26 cellular contexts compared by ENCODE assay signal in genomic region chr11:2451336-2451735, GRCh38. TPM values are rescaled to one million over a fixed set of nuclear protein-coding genes. Genes with fewer than 3 reads are reported as not detected.
DNase-seq lines count a peak whose midpoint lies in the region; ATAC-seq and TF ChIP-seq lines count a peak whose summit lies in the region.
"Had no signal": no experiment of that assay in that cellular context is flagged by ENCODE, and none has a peak within 500 bp of the region (broad histone marks: within the 10 kb centered on the region; RNA-seq: fewer than 3 reads in every experiment).

No MANE protein-coding gene starts in this region.

- H3K4me3 Mint-ChIP-seq in activated CD8-positive, alpha-beta memory T cell treated with anti-CD3 and anti-CD28 coated beads, Interleukin-2, amount 10 ng/mL, durations not matched to agents 7 days and 5 days = no peak overlapping the region
- no peak overlapping the region for H3K4me3 Mint-ChIP-seq in natural killer cell treated with Interleukin-12 subunit alpha and Interleukin-12 subunit beta and Interleukin-15 and Interleukin-18, amount 100 ng/mL, for 72 hours
- H3K4me3 Mint-ChIP-seq in natural killer cell = no peak overlapping the region
- H3K4me3 Mint-ChIP-seq: CD14-positive monocyte; CD8-positive, alpha-beta memory T cell had no signal

- H3K27ac Mint-ChIP-seq in activated CD8-positive, alpha-beta memory T cell treated with anti-CD3 and anti-CD28 coated beads, Interleukin-2, amount 10 ng/mL, durations not matched to agents 7 days and 5 days = no peak overlapping the region
- H3K27ac Mint-ChIP-seq in natural killer cell treated with Interleukin-12 subunit alpha and Interleukin-12 subunit beta and Interleukin-15 and Interleukin-18, amount 100 ng/mL, for 72 hours = no peak overlapping the region
- no peak overlapping the region for H3K27ac Mint-ChIP-seq in natural killer cell
- H3K27ac Mint-ChIP-seq: CD14-positive monocyte; CD8-positive, alpha-beta memory T cell had no signal

- H3K27me3 Mint-ChIP-seq in activated CD8-positive, alpha-beta memory T cell treated with anti-CD3 and anti-CD28 coated beads, Interleukin-2, amount 10 ng/mL, durations not matched to agents 7 days and 5 days = peaks cover 14% of the 10 kb centered on the region
- peaks cover 9 to 17% of the 10 kb centered on the region in 2 donors for H3K27me3 Mint-ChIP-seq in natural killer cell treated with Interleukin-12 subunit alpha and Interleukin-12 subunit beta and Interleukin-15 and Interleukin-18, amount 100 ng/mL, for 72 hours
- peaks cover 24 to 30% of the 10 kb centered on the region in 2 donors for H3K27me3 Mint-ChIP-seq in natural killer cell (ENCODE audit: low read depth in 2 of 2)

- peaks cover 13% of the 10 kb centered on the region for H3K4me1 Mint-ChIP-seq in activated CD8-positive, alpha-beta memory T cell treated with anti-CD3 and anti-CD28 coated beads, Interleukin-2, amount 10 ng/mL, durations not matched to agents 7 days and 5 days
- peaks cover 0 to 2% of the 10 kb centered on the region in 2 donors for H3K4me1 Mint-ChIP-seq in natural killer cell treated with Interleukin-12 subunit alpha and Interleukin-12 subunit beta and Interleukin-15 and Interleukin-18, amount 100 ng/mL, for 72 hours (ENCODE audit: low read depth in 2 of 2)
- peaks cover 0 to 7% of the 10 kb centered on the region in 2 donors for H3K4me1 Mint-ChIP-seq in natural killer cell

- no peaks in the 10 kb centered on the region for H3K36me3 Mint-ChIP-seq in activated CD8-positive, alpha-beta memory T cell treated with anti-CD3 and anti-CD28 coated beads, Interleukin-2, amount 10 ng/mL, durations not matched to agents 7 days and 5 days
- H3K36me3 Mint-ChIP-seq in natural killer cell treated with Interleukin-12 subunit alpha and Interleukin-12 subunit beta and Interleukin-15 and Interleukin-18, amount 100 ng/mL, for 72 hours = no peaks in the 10 kb centered on the region
- no peaks in the 10 kb centered on the region for H3K36me3 Mint-ChIP-seq in natural killer cell

- no peak for TF ChIP-seq CTCF in natural killer cell (IDR thresholded peaks at IDR 0.05)

- intact Hi-C loops in natural killer cell (cut with micrococcal nuclease) = no loop called here
- intact Hi-C loops in posterior vena cava (cut with DNase I) = no loop called here

- no peak for ATAC-seq in activated CD8-positive, alpha-beta memory T cell treated with anti-CD3 and anti-CD28 coated beads, Interleukin-2, amount 10 ng/mL, durations not matched to agents 7 days and 5 days
- no peak for ATAC-seq in natural killer cell treated with Interleukin-12 subunit alpha and Interleukin-12 subunit beta and Interleukin-15 and Interleukin-18, amount 100 ng/mL, for 72 hours
- no peak for ATAC-seq in natural killer cell
- ATAC-seq: Panc1 had no signal

- DNase-seq in activated CD8-positive, alpha-beta memory T cell treated with anti-CD3 and anti-CD28 coated beads, Interleukin-2, amount 50 U/mL, for 48 hours = peak; percentile 33
- no peak for DNase-seq in activated CD8-positive, alpha-beta memory T cell treated with anti-CD3 and anti-CD28 coated beads, Interleukin-2, amount 10 ng/mL, durations not matched to agents 7 days and 5 days
- peak; percentile 20 for DNase-seq in natural killer cell treated with Interleukin-12 subunit alpha and Interleukin-12 subunit beta and Interleukin-15 and Interleukin-18, amount 100 ng/mL, for 72 hours (ENCODE audit: low spot score)
- DNase-seq in natural killer cell (no peak), posterior vena cava (ENCODE audit: low spot score) (peak; percentile 70), amniotic stem cell (lab: John Stamatoyannopoulos, UW) (no peak), glomerular visceral epithelial cell (ENCODE audit: extremely low spot score) (no peak)
- DNase-seq: 8988T, ACHN, BE2C, DMS 273 treated with DMSO at 0.1 percent for 48 hours, DMS79 treated with DMSO at 0.1 percent for 48 hours, GF-D8, Karpas-422, NCI-H1092, NCI-H1417 treated with DMSO at 0.1 percent for 48 hours, NCI-H187, NCI-H2081 treated with DMSO at 0.1 percent for 48 hours, NCI-H2171, NCI-H226, NCI-H510A, NCI-H69, SJCRH30 had no signal

- no peaks in the 10 kb centered on the region for H3K9me3 Mint-ChIP-seq in activated CD8-positive, alpha-beta memory T cell treated with anti-CD3 and anti-CD28 coated beads, Interleukin-2, amount 10 ng/mL, durations not matched to agents 7 days and 5 days (ENCODE audit: low read depth)
- no peaks in the 10 kb centered on the region for H3K9me3 Mint-ChIP-seq in natural killer cell treated with Interleukin-12 subunit alpha and Interleukin-12 subunit beta and Interleukin-15 and Interleukin-18, amount 100 ng/mL, for 72 hours
- H3K9me3 Mint-ChIP-seq in natural killer cell = no peaks in the 10 kb centered on the region
- H3K9me3 Mint-ChIP-seq: CD8-positive, alpha-beta memory T cell had no signal

- CTCF ChIA-PET in activated CD8-positive, alpha-beta memory T cell treated with anti-CD3 and anti-CD28 coated beads, Interleukin-2, amount 10 ng/mL, durations not matched to agents 7 days and 5 days (lab: Charles Lee) = interaction anchor here (1.0 kb wide), 1 partner anchor 30 kb away, joined by 3 read pairs; no protein-coding TSS in a partner anchor

RNA-seq across cellular contexts. Expression of gene KCNQ1, which starts 6.5 kb away (rescaled TPM):
- 1 to 10 TPM; 4.3 to 9.2 TPM for total RNA-seq in activated CD8-positive, alpha-beta memory T cell treated with anti-CD3 and anti-CD28 coated beads, Interleukin-2, amount 10 ng/mL, durations not matched to agents 7 days and 5 days
- 1 to 10 TPM in 1 of 2 donors, under 1 TPM in 1; 0.19 to 1.4 TPM for total RNA-seq in natural killer cell treated with Interleukin-12 subunit alpha and Interleukin-12 subunit beta and Interleukin-15 and Interleukin-18, amount 100 ng/mL, for 72 hours
- total RNA-seq in natural killer cell (1 to 10 TPM; 1.9 to 7.8 (median 3.3) TPM), posterior vena cava (1 to 10 TPM; 4.7 to 7.2 TPM)
- total RNA-seq: SJCRH30 had no signal

RNA-seq across cellular contexts. Expression of gene TRPM5, which starts 7.0 kb away (rescaled TPM):
- total RNA-seq in activated CD8-positive, alpha-beta memory T cell treated with anti-CD3 and anti-CD28 coated beads, Interleukin-2, amount 10 ng/mL, durations not matched to agents 7 days and 5 days = not detected
- not detected for total RNA-seq in natural killer cell treated with Interleukin-12 subunit alpha and Interleukin-12 subunit beta and Interleukin-15 and Interleukin-18, amount 100 ng/mL, for 72 hours
- total RNA-seq in natural killer cell (not detected), posterior vena cava (not detected)
- total RNA-seq: CD8-positive, alpha-beta memory T cell; SJCRH30 had no signal

RNA-seq across cellular contexts. Expression of gene TSSC4, which starts 50.8 kb away (rescaled TPM):
- total RNA-seq in activated CD8-positive, alpha-beta memory T cell treated with anti-CD3 and anti-CD28 coated beads, Interleukin-2, amount 10 ng/mL, durations not matched to agents 7 days and 5 days = 10 to 100 TPM; 48.4 to 52.1 TPM
- total RNA-seq in natural killer cell treated with Interleukin-12 subunit alpha and Interleukin-12 subunit beta and Interleukin-15 and Interleukin-18, amount 100 ng/mL, for 72 hours = 10 to 100 TPM; 66.0 to 98.2 TPM
- 10 to 100 TPM; 52.8 to 67.9 (median 59.3) TPM for total RNA-seq in natural killer cell
- 10 to 100 TPM; 47.4 to 49.6 TPM for total RNA-seq in posterior vena cava

Comparison
In these comparisons a context has a peak if more than half of its experiments do, and no peak if none do; other contexts are left out.
1. DNase-seq: peak in activated CD8-positive, alpha-beta memory T cell treated with anti-CD3 and anti-CD28 coated beads, Interleukin-2, amount 50 U/mL, for 48 hours (single experiment), natural killer cell treated with Interleukin-12 subunit alpha and Interleukin-12 subunit beta and Interleukin-15 and Interleukin-18, amount 100 ng/mL, for 72 hours (single experiment) and posterior vena cava (single experiment); none in activated CD8-positive, alpha-beta memory T cell treated with anti-CD3 and anti-CD28 coated beads, Interleukin-2, amount 10 ng/mL, durations not matched to agents 7 days and 5 days (single experiment), natural killer cell (single experiment), amniotic stem cell (single experiment) and glomerular visceral epithelial cell (single experiment).